ENCODE assay signal across 18 cellular contexts in the genomic region with DNA sequence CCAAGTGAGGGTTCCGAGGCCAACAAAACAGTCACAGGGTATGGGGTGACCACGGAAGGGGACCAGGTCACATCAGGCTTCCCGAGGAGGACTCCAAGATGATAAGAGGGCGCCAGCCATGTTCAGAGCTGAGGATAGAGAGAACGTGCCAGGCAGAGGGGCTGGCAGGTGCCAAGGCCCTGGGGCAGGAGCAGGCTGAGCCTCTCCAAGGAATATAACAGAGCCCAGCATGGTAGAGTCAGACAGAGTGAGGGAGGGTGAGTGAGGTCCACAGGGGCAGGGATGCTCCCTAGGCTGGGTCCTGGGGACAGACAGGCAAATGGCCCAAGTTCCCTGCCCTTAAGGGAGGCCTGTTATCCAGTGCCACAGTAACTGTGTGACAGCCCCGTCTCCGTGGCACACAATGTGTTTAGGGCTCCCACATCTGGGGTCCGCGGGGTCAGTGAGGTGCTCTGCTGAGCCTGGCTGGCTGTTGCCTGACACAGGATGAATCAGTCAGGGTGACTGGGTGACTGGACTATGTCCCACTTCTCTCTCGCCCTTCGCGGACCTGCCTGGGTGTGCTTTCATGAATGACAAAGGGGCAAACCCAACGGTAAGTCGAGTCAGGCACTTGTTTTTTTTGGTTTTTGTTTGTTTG.
A peak's percentile ranks its signal among the peaks of the same experiment; 100 is the strongest.
DNase-seq lines count a peak whose midpoint lies in the region; ATAC-seq, FAIRE-seq and TF ChIP-seq lines count a peak whose summit lies in the region.
"Had no signal": no experiment of that assay in that cellular context is flagged by ENCODE, and none has a peak within 500 bp of the region (broad histone marks: within the 10 kb centered on the region; RNA-seq: fewer than 3 reads in every experiment).

No MANE protein-coding gene starts in this region.

- POLR2A ChIA-PET in PC-9 (lab: Charles Lee; ENCODE audit: unreplicated experiment): no interaction called here

- H3K27me3 Mint-ChIP-seq in activated T-helper 17 cell treated with anti-CD3 and anti-CD28 coated beads, Interleukin-2, amount 50 U/mL, for 72 hours: peaks cover 12% of the 10 kb centered on the region
- H3K27me3 Mint-ChIP-seq in activated T-cell treated with anti-CD3 and anti-CD28 coated beads, Interleukin-2, amount 50 U/mL, for 24 hours: peaks cover 20% of the 10 kb centered on the region

- no peak for ATAC-seq in activated T-helper 17 cell treated with anti-CD3 and anti-CD28 coated beads, Interleukin-2, amount 50 U/mL, for 72 hours (replicated peaks)
- no peak for ATAC-seq in GM21528 (IDR thresholded peaks at IDR 0.05; ENCODE audit: low FRiP score, unreplicated experiment)
- ATAC-seq: A549 had no signal

- peak overlapping the region; percentile 41 for H3K27ac Mint-ChIP-seq in activated T-helper 17 cell treated with anti-CD3 and anti-CD28 coated beads, Interleukin-2, amount 50 U/mL, for 72 hours
- no peak overlapping the region for H3K27ac Mint-ChIP-seq in activated T-cell treated with anti-CD3 and anti-CD28 coated beads, Interleukin-2, amount 50 U/mL, for 24 hours
- H3K27ac Mint-ChIP-seq: CD4-positive, alpha-beta memory T cell had no signal

- H3K4me1 ChIP-seq in kidney (ENCODE audit: control insufficient read depth in 1 of 2, insufficient read depth in 1 of 2, low read depth in 1 of 2, low read length in 2 of 2): no peaks in the 10 kb centered on the region
- no peaks in the 10 kb centered on the region for H3K4me1 ChIP-seq in osteoblast (ENCODE audit: insufficient read depth, low read length)
- no peaks in the 10 kb centered on the region for H3K4me1 ChIP-seq in PC-9 (replicated peaks; ENCODE audit: insufficient read depth)

- H3K27ac ChIP-seq in kidney (ENCODE audit: low read depth in 2 of 2, low read length in 2 of 2) (no peak overlapping the region), osteoblast (ENCODE audit: low read depth, low read length) (no peak overlapping the region), PC-9 (no peak overlapping the region)
- H3K27ac ChIP-seq: A549, C4-2B, GM23248 had no signal

- no peaks in the 10 kb centered on the region for H3K9me2 ChIP-seq in PC-9 (ENCODE audit: insufficient read depth)

- no peaks in the 10 kb centered on the region for H3F3A ChIP-seq in PC-9 (ENCODE audit: insufficient read depth, low read depth)

- H3K27me3 ChIP-seq in osteoblast (ENCODE audit: insufficient read depth, low read length) (no peaks in the 10 kb centered on the region), PC-9 (ENCODE audit: insufficient read depth, low read depth) (peaks cover 90% of the 10 kb centered on the region)
- H3K27me3 ChIP-seq: BE2C had no signal

- FAIRE-seq in kidney (lab: Jason Lieb, UNC): no peak
- FAIRE-seq: A549, D721Med, G401.6, GM12891 had no signal

- H4K20me1 ChIP-seq in osteoblast (ENCODE audit: insufficient read depth, low read length) (no peaks in the 10 kb centered on the region), PC-9 (ENCODE audit: insufficient read depth) (no peaks in the 10 kb centered on the region)

- H3K9me3 ChIP-seq in kidney (ENCODE audit: control insufficient read depth in 1 of 2, low read length in 2 of 2) (no peaks in the 10 kb centered on the region), osteoblast (ENCODE audit: low read depth, low read length) (no peaks in the 10 kb centered on the region), PC-9 (ENCODE audit: insufficient read depth, low read depth) (no peaks in the 10 kb centered on the region)
- H3K9me3 ChIP-seq: A549, BE2C had no signal

- H3K79me2 ChIP-seq in osteoblast (ENCODE audit: insufficient read depth, low read length): no peaks in the 10 kb centered on the region
- H3K79me2 ChIP-seq in PC-9 (ENCODE audit: low read depth): no peaks in the 10 kb centered on the region

- BruUV-seq in PC-9 (replicated peaks; lab: Mats Ljungman, UMichigan): no TSS peak

- TF ChIP-seq CTCF in kidney (IDR thresholded peaks at IDR 0.05; ENCODE audit: borderline replicate concordance, extremely low read depth, insufficient read depth): no peak
- no peak for TF ChIP-seq CTCF in osteoblast (IDR thresholded peaks at IDR 0.05; ENCODE audit: extremely low read depth, low read depth, low read length)
- no peak for TF ChIP-seq CTCF in PC-9 (conservative IDR thresholded peaks at IDR 0.05)

- no peaks in the 10 kb centered on the region for H3K36me3 Mint-ChIP-seq in activated T-helper 17 cell treated with anti-CD3 and anti-CD28 coated beads, Interleukin-2, amount 50 U/mL, for 72 hours (ENCODE audit: low read depth)
- no peaks in the 10 kb centered on the region for H3K36me3 Mint-ChIP-seq in activated T-cell treated with anti-CD3 and anti-CD28 coated beads, Interleukin-2, amount 50 U/mL, for 24 hours (ENCODE audit: low read depth)
- H3K36me3 Mint-ChIP-seq: CD4-positive, alpha-beta memory T cell had no signal

- CTCF ChIA-PET in PC-9 (lab: Charles Lee): no interaction called here

- no peak overlapping the region for H3K4me3 Mint-ChIP-seq in activated T-helper 17 cell treated with anti-CD3 and anti-CD28 coated beads, Interleukin-2, amount 50 U/mL, for 72 hours
- no peak overlapping the region for H3K4me3 Mint-ChIP-seq in activated T-cell treated with anti-CD3 and anti-CD28 coated beads, Interleukin-2, amount 50 U/mL, for 24 hours
- H3K4me3 Mint-ChIP-seq: CD4-positive, alpha-beta memory T cell had no signal

- H3K4me1 Mint-ChIP-seq in activated T-helper 17 cell treated with anti-CD3 and anti-CD28 coated beads, Interleukin-2, amount 50 U/mL, for 72 hours: peaks cover 4% of the 10 kb centered on the region
- H3K4me1 Mint-ChIP-seq in activated T-cell treated with anti-CD3 and anti-CD28 coated beads, Interleukin-2, amount 50 U/mL, for 24 hours (ENCODE audit: low read depth): peaks cover 15% of the 10 kb centered on the region
- H3K4me1 Mint-ChIP-seq: CD4-positive, alpha-beta memory T cell had no signal

- intact Hi-C loops in kidney (cut with DNase I): no loop called here
- intact Hi-C loops in PC-9 (cut with micrococcal nuclease; ENCODE audit: unreplicated experiment): no loop called here

- H3K4me3 ChIP-seq in kidney (ENCODE audit: low read length in 2 of 2) (no peak overlapping the region), osteoblast (ENCODE audit: insufficient read depth, low read length) (no peak overlapping the region), PC-9 (no peak overlapping the region)
- H3K4me3 ChIP-seq: A549, GM23248 had no signal

- H3K4me2 ChIP-seq in osteoblast (ENCODE audit: insufficient read depth, low read length): no peak overlapping the region
- H3K4me2 ChIP-seq in PC-9: no peak overlapping the region
- H3K4me2 ChIP-seq: A549 had no signal

- H3K36me3 ChIP-seq in kidney (ENCODE audit: control insufficient read depth in 1 of 2, insufficient read depth in 2 of 2, low read length in 2 of 2): no peaks in the 10 kb centered on the region
- no peaks in the 10 kb centered on the region for H3K36me3 ChIP-seq in osteoblast (ENCODE audit: insufficient read depth, low read length)
- no peaks in the 10 kb centered on the region for H3K36me3 ChIP-seq in PC-9 (ENCODE audit: low read depth)
- H3K36me3 ChIP-seq: BE2C had no signal

- H3K9ac ChIP-seq in kidney (ENCODE audit: low read length in 2 of 2): no peak overlapping the region
- H3K9ac ChIP-seq: GM23248 had no signal

- H3K9me3 Mint-ChIP-seq in activated T-helper 17 cell treated with anti-CD3 and anti-CD28 coated beads, Interleukin-2, amount 50 U/mL, for 72 hours: no peaks in the 10 kb centered on the region
- H3K9me3 Mint-ChIP-seq in activated T-cell treated with anti-CD3 and anti-CD28 coated beads, Interleukin-2, amount 50 U/mL, for 24 hours: no peaks in the 10 kb centered on the region
- H3K9me3 Mint-ChIP-seq: CD4-positive, alpha-beta memory T cell had no signal

- H2AFZ ChIP-seq in osteoblast (ENCODE audit: low read length) (no peak overlapping the region), PC-9 (no peak overlapping the region)
- H2AFZ ChIP-seq: GM23248 had no signal

- DNase-seq in kidney: peak; percentile 65
- DNase-seq in osteoblast (ENCODE audit: insufficient read length, low spot score, missing footprints): peak; percentile 79
- DNase-seq in activated T-cell treated with anti-CD3 and anti-CD28 coated beads, Interleukin-2, amount 50 U/mL, for 24 hours: no peak
- DNase-seq in PC-9: no peak
- DNase-seq: BE2C; CD4-positive, alpha-beta memory T cell; DMS153; DMS79 treated with DMSO at 0.1 percent for 48 hours; EL; GM23248; H7 had no signal

Comparison
In these comparisons a context has a peak if more than half of its experiments do, and no peak if none do; other contexts are left out.
1. DNase-seq: peak in kidney (single experiment) and osteoblast (single experiment); none in activated T-cell treated with anti-CD3 and anti-CD28 coated beads, Interleukin-2, amount 50 U/mL, for 24 hours (single experiment) and PC-9 (0 of 2).